In genomic region chr20:47042464-47042863, GRCh38 we compare ENCODE assay signal across 20 cellular contexts.
"Had no signal": no experiment of that assay in that cellular context is flagged by ENCODE, and none has a peak within 500 bp of the region (broad histone marks: within the 10 kb centered on the region; RNA-seq: fewer than 3 reads in every experiment).

No MANE protein-coding gene starts in this region.

- H3K4me1 Mint-ChIP-seq: stimulated activated memory B cell treated with anti-CD40 and anti-IgM and Interleukin-4, amounts not matched to agents 10 μg/mL and 1 μg/mL and 100 μg/mL, for 72 hours had no signal

- H3K9me3 ChIP-seq: prostate gland, right lobe of liver, testis, upper lobe of right lung, vagina had no signal

- H3K4me1 ChIP-seq: parathyroid adenoma, prostate gland, testis, upper lobe of right lung, vagina had no signal

- H3K4me3 Mint-ChIP-seq: nephron progenitor cell; stimulated activated memory B cell treated with anti-CD40 and anti-IgM and Interleukin-4, amounts not matched to agents 10 μg/mL and 1 μg/mL and 100 μg/mL, for 72 hours; stimulated activated naive CD8-positive, alpha-beta T cell treated with anti-CD3 and anti-CD28 coated beads, Interleukin-15, Interleukin-2, amounts not matched to agents 100 ng/mL and 50 ng/mL, for 24 hours had no signal

- H3K27ac ChIP-seq: dorsolateral prefrontal cortex, parathyroid adenoma, prostate gland, right lobe of liver, testis, tibial nerve, upper lobe of right lung, vagina had no signal

- DNase-seq: cortex of kidney; dorsolateral prefrontal cortex; effector CD8-positive, alpha-beta T cell; glutamatergic neuron; islet precursor cell; mammary epithelial cell; nephron progenitor cell; right lobe of liver; stimulated activated CD4-positive, alpha-beta T cell treated with anti-CD3 and anti-CD28 coated beads, Interleukin-4, amount 100 ng/mL, for 1 hour; stimulated activated CD8-positive, alpha-beta memory T cell treated with anti-CD3 and anti-CD28 coated beads, Interleukin-4, amount 100 ng/mL, for 48 hours; testis; upper lobe of right lung had no signal

- H3K4me3 ChIP-seq: dorsolateral prefrontal cortex, prostate gland, right lobe of liver, testis, tibial nerve, upper lobe of right lung, vagina had no signal

- H3K36me3 Mint-ChIP-seq: stimulated activated memory B cell treated with anti-CD40 and anti-IgM and Interleukin-4, amounts not matched to agents 10 μg/mL and 1 μg/mL and 100 μg/mL, for 72 hours had no signal

- H3K27ac Mint-ChIP-seq: nephron progenitor cell; stimulated activated memory B cell treated with anti-CD40 and anti-IgM and Interleukin-4, amounts not matched to agents 10 μg/mL and 1 μg/mL and 100 μg/mL, for 72 hours; stimulated activated naive CD8-positive, alpha-beta T cell treated with anti-CD3 and anti-CD28 coated beads, Interleukin-15, Interleukin-2, amounts not matched to agents 100 ng/mL and 50 ng/mL, for 24 hours had no signal

- H3K27me3 ChIP-seq: right lobe of liver, testis, tibial nerve, vagina had no signal

- ATAC-seq: esophagus mucosa; left lobe of liver; right lobe of liver; stimulated activated memory B cell treated with anti-CD40 and anti-IgM and Interleukin-4, amounts not matched to agents 10 μg/mL and 1 μg/mL and 100 μg/mL, for 72 hours; upper lobe of right lung had no signal
